Comparison of ENCODE assay signal across 8 cellular contexts in genomic region chr18:63831080-63831788, GRCh38. TPM values are rescaled to one million over a fixed set of nuclear protein-coding genes. Genes with fewer than 3 reads are reported as not detected.
DNase-seq lines count a peak whose midpoint lies in the region; ATAC-seq and TF ChIP-seq lines count a peak whose summit lies in the region.

No MANE protein-coding gene starts in this region.

- H3K4me1 Mint-ChIP-seq in T-helper 17 cell: no peaks in the 10 kb centered on the region

- H3K79me2 ChIP-seq in OCI-LY3 (ENCODE audit: low read length): no peaks in the 10 kb centered on the region

- H3K4me1 ChIP-seq in OCI-LY3 (ENCODE audit: low read length) (peaks cover 40% of the 10 kb centered on the region), mucosa of descending colon (ENCODE audit: low read depth) (no peaks in the 10 kb centered on the region), HAP-1 (no peaks in the 10 kb centered on the region)

- peaks cover 21% of the 10 kb centered on the region for H3K27me3 Mint-ChIP-seq in T-helper 17 cell

- H3K36me3 ChIP-seq in OCI-LY3 (replicated peaks; ENCODE audit: low read depth, low read length): no peaks in the 10 kb centered on the region
- no peaks in the 10 kb centered on the region for H3K36me3 ChIP-seq in mucosa of descending colon (ENCODE audit: low read depth)
- H3K36me3 ChIP-seq in HAP-1 (replicated peaks): no peaks in the 10 kb centered on the region

- H3K27me3 ChIP-seq in OCI-LY3 (ENCODE audit: low read depth, low read length) (peaks cover 67% of the 10 kb centered on the region), HAP-1 (ENCODE audit: low read depth) (no peaks in the 10 kb centered on the region; the same call in none of the 2 replicates)

- H4K20me1 ChIP-seq in OCI-LY3 (ENCODE audit: insufficient read depth, low read length): no peaks in the 10 kb centered on the region

- peak overlapping the region; percentile 10; the same call in 1 of the 2 replicates for H3K4me2 ChIP-seq in OCI-LY3 (ENCODE audit: low read length)

- H3K36me3 Mint-ChIP-seq in T-helper 17 cell (ENCODE audit: low read depth): no peaks in the 10 kb centered on the region

- H3K4me3 ChIP-seq in OCI-LY3 (ENCODE audit: low read length) (no peak overlapping the region), mucosa of descending colon (no peak overlapping the region), HAP-1 (no peak overlapping the region)

- no peak overlapping the region for H3K9ac ChIP-seq in OCI-LY3 (ENCODE audit: low read length)

- H2AFZ ChIP-seq in OCI-LY3 (ENCODE audit: low read depth, low read length): no peak overlapping the region

- no peak for TF ChIP-seq CTCF in OCI-LY3 (IDR thresholded peaks at IDR 0.05; ENCODE audit: low read depth, low read length)
- TF ChIP-seq CTCF in mucosa of descending colon (IDR thresholded peaks at IDR 0.05): no peak

- ATAC-seq in GM18907 (IDR thresholded peaks at IDR 0.05; ENCODE audit: unreplicated experiment): peak; percentile 95
- ATAC-seq in HG02938 (IDR thresholded peaks at IDR 0.05; ENCODE audit: unreplicated experiment): peak; percentile 91
- peak; percentile 15 for ATAC-seq in mucosa of descending colon
- ATAC-seq in T-helper 17 cell: no peak

- no peak overlapping the region for H3K27ac ChIP-seq in OCI-LY3 (ENCODE audit: low read length)

- H3K27ac Mint-ChIP-seq in T-helper 17 cell: no peak overlapping the region

- intact Hi-C loops in mucosa of descending colon (cut with DNase I, micrococcal nuclease): no loop called here

- in situ Hi-C loops in HAP-1 (cut with MboI; ENCODE audit: low sequenced_read_pairs): no loop called here

- no peak overlapping the region for H3K4me3 Mint-ChIP-seq in T-helper 17 cell

- no peaks in the 10 kb centered on the region for H3K9me3 ChIP-seq in OCI-LY3 (ENCODE audit: insufficient read depth, low read length)
- no peaks in the 10 kb centered on the region for H3K9me3 ChIP-seq in mucosa of descending colon
- H3K9me3 ChIP-seq in T-helper 17 cell (ENCODE audit: control insufficient read depth, low read length, poor library complexity, severe bottlenecking): no peaks in the 10 kb centered on the region
- no peaks in the 10 kb centered on the region for H3K9me3 ChIP-seq in HAP-1

- DNase-seq in mucosa of descending colon (no peak), T-helper 17 cell (no peak), HAP-1 (ENCODE audit: low spot score in 2 of 2) (no peak)
- no peak for DNase-seq in activated effector memory CD4-positive, alpha-beta T cell treated with anti-CD3 and anti-CD28 coated beads, Interleukin-2, amount 50 U/mL, for 16 hours
- DNase-seq in activated T-cell treated with anti-CD3 and anti-CD28 coated beads, Interleukin-2, amount 50 U/mL, for 1 hour: no peak

RNA-seq across cellular contexts. Expression of gene SERPINB7, which starts 56.0 kb away (rescaled TPM):
- not detected for total RNA-seq in mucosa of descending colon
- not detected for total RNA-seq in T-helper 17 cell

RNA-seq across cellular contexts. Expression of gene SERPINB2, which starts 56.3 kb away (rescaled TPM):
- not detected for total RNA-seq in mucosa of descending colon
- total RNA-seq in T-helper 17 cell: under 1 TPM; 0.45 to 0.99 TPM
